4 cellular contexts compared by ENCODE assay signal in genomic region chr1:238302646-238303045, GRCh38.
"Had no signal": no experiment of that assay in that cellular context is flagged by ENCODE, and none has a peak within 500 bp of the region (broad histone marks: within the 10 kb centered on the region; RNA-seq: fewer than 3 reads in every experiment).

No MANE protein-coding gene starts in this region.

- H3K27ac ChIP-seq: HL-60 had no signal

- DNase-seq: IMR-90 had no signal

- H3K4me3 ChIP-seq: K562 had no signal

- ATAC-seq: HepG2, K562 had no signal
